Comparison of ENCODE assay signal across 24 cellular contexts in genomic region chr7:106265133-106265532, GRCh38.
"Had no signal": no experiment of that assay in that cellular context is flagged by ENCODE, and none has a peak within 500 bp of the region (broad histone marks: within the 10 kb centered on the region; RNA-seq: fewer than 3 reads in every experiment).

No MANE protein-coding gene starts in this region.

- H3K4me3 ChIP-seq: gastroesophageal sphincter, hepatocyte, left ventricle myocardium inferior, ovary, skin epidermis, suprapubic skin, tibial artery, upper lobe of right lung had no signal

- H3K27ac Mint-ChIP-seq: effector memory CD8-positive, alpha-beta T cell; mesothelial cell of epicardium; nephron progenitor cell; progenitor cell of endocrine pancreas had no signal

- H3K27ac ChIP-seq: gastroesophageal sphincter, hepatocyte, left ventricle myocardium inferior, ovary, skin epidermis, suprapubic skin, tibial artery, upper lobe of right lung, VCaP had no signal

- H3K4me1 ChIP-seq: gastroesophageal sphincter, suprapubic skin, tibial artery, upper lobe of right lung had no signal

- H3K27me3 Mint-ChIP-seq: effector memory CD8-positive, alpha-beta T cell; naive B cell; progenitor cell of endocrine pancreas had no signal

- H3K9me3 ChIP-seq: gastroesophageal sphincter, left ventricle myocardium inferior, ovary, suprapubic skin, tibial artery, upper lobe of right lung had no signal

- H3K79me2 ChIP-seq: hepatocyte had no signal

- H2AFZ ChIP-seq: hepatocyte had no signal

- H3K4me2 ChIP-seq: hepatocyte had no signal

- H3K36me3 ChIP-seq: ovary had no signal

- H3K27me3 ChIP-seq: gastroesophageal sphincter, hepatocyte, ovary, suprapubic skin, tibial artery, upper lobe of right lung had no signal

- H3K9me3 Mint-ChIP-seq: effector memory CD8-positive, alpha-beta T cell; mesothelial cell of epicardium; naive B cell; nephron progenitor cell had no signal

- DNase-seq: activated CD4-positive, alpha-beta T cell treated with anti-CD3 and anti-CD28 coated beads, Interleukin-2, amount 50 U/mL, for 1 hour; activated naive CD4-positive, alpha-beta T cell; amygdala; caudate nucleus; cortex of kidney; effector memory CD8-positive, alpha-beta T cell; islet precursor cell; left ventricle myocardium inferior; naive B cell; nephron progenitor cell; ovary; stimulated activated CD4-positive, alpha-beta T cell treated with anti-CD3 and anti-CD28 coated beads, Interleukin-12 subunit alpha, Interleukin-12 subunit beta, amount 100 ng/mL, for 4 hours; stimulated activated CD4-positive, alpha-beta T cell treated with anti-CD3 and anti-CD28 coated beads, Interleukin-4, amount 100 ng/mL, for 1 hour; T-helper 9 cell; tibial artery; upper lobe of right lung had no signal

- ATAC-seq: effector memory CD8-positive, alpha-beta T cell; gastroesophageal sphincter; sciatic nerve; upper lobe of right lung had no signal

- H3K4me3 Mint-ChIP-seq: effector memory CD8-positive, alpha-beta T cell; mesothelial cell of epicardium; naive B cell; nephron progenitor cell had no signal

- H3K4me1 Mint-ChIP-seq: mesothelial cell of epicardium, nephron progenitor cell had no signal
